ENCODE assay signal across 11 cellular contexts in the genomic region with DNA sequence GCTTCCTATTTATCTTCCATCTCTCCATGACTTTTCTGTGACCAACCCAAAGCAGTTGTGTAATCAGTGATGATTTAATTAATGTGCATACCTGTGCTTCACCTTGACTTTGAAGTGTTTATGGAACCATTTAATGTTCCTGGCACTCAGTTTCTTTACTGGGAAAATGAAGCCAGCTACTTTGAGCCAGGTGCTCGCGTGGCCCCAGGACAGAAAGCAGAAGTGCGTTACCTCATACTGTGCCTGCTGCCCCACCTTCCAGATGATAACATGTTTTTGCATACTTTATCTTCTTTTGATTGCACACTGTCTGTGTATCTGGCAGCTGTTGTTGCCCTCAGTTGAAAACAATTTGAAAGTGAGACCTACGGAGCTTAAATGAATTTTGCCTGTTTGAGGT.
DNase-seq lines count a peak whose midpoint lies in the region; ATAC-seq and TF ChIP-seq lines count a peak whose summit lies in the region.
"Had no signal": no experiment of that assay in that cellular context is flagged by ENCODE, and none has a peak within 500 bp of the region (broad histone marks: within the 10 kb centered on the region; RNA-seq: fewer than 3 reads in every experiment).

No MANE protein-coding gene starts in this region.

- H3K9me3 Mint-ChIP-seq in type B pancreatic cell = peaks cover 10% of the 10 kb centered on the region

- H3K4me1 Mint-ChIP-seq in type B pancreatic cell (ENCODE audit: unreplicated experiment) = peaks cover 8% of the 10 kb centered on the region

- peak overlapping the region; percentile 35 for H3K4me3 Mint-ChIP-seq in type B pancreatic cell
- H3K4me3 Mint-ChIP-seq: activated naive CD8-positive, alpha-beta T cell had no signal

- peak; percentile 11 for DNase-seq in NCI-H2029 (lab: John Stamatoyannopoulos, UW)
- no peak for DNase-seq in NCI-H2029 treated with DMSO at 0.1 percent for 48 hours (lab: John Stamatoyannopoulos, UW)
- DNase-seq in NCI-H510A treated with DMSO at 0.1 percent for 48 hours (lab: John Stamatoyannopoulos, UW) = peak; percentile 74
- no peak for DNase-seq in type B pancreatic cell (ENCODE audit: extremely low spot score, unreplicated experiment)
- DNase-seq in NCI-H446 (lab: John Stamatoyannopoulos, UW) = no peak
- DNase-seq in KG1 (lab: John Stamatoyannopoulos, UW) = no peak
- DNase-seq in activated CD4-positive, alpha-beta T cell treated with anti-CD3 and anti-CD28 coated beads for 48 hours = no peak
- DNase-seq: heart left ventricle, SHP77 treated with DMSO at 0.1 percent for 48 hours had no signal

- TF ChIP-seq CTCF in type B pancreatic cell (conservative IDR thresholded peaks at IDR 0.05) = no peak

- ATAC-seq in HG02973 (IDR thresholded peaks at IDR 0.05; ENCODE audit: unreplicated experiment) = peak; percentile 80
- ATAC-seq: heart left ventricle had no signal

- H3K27ac Mint-ChIP-seq in type B pancreatic cell = peak overlapping the region; percentile 73
- H3K27ac Mint-ChIP-seq: activated naive CD8-positive, alpha-beta T cell had no signal

- peaks cover 7% of the 10 kb centered on the region for H3K27me3 Mint-ChIP-seq in type B pancreatic cell

- no peaks in the 10 kb centered on the region for H3K36me3 Mint-ChIP-seq in type B pancreatic cell
- H3K36me3 Mint-ChIP-seq: activated naive CD8-positive, alpha-beta T cell had no signal

Comparison
In these comparisons a context has a peak if more than half of its experiments do, and no peak if none do; other contexts are left out.
1. DNase-seq: peak in NCI-H2029 (single experiment) and NCI-H510A treated with DMSO at 0.1 percent for 48 hours (single experiment); none in NCI-H2029 treated with DMSO at 0.1 percent for 48 hours (single experiment), type B pancreatic cell (single experiment), NCI-H446 (0 of 2), KG1 (single experiment) and activated CD4-positive, alpha-beta T cell treated with anti-CD3 and anti-CD28 coated beads for 48 hours (single experiment).